Comparison of ENCODE assay signal across 28 cellular contexts in genomic region chr13:108276060-108276459, GRCh38. TPM values are rescaled to one million over a fixed set of nuclear protein-coding genes. Genes with fewer than 3 reads are reported as not detected.
A peak's percentile ranks its signal among the peaks of the same experiment; 100 is the strongest.
DNase-seq lines count a peak whose midpoint lies in the region; ATAC-seq and TF ChIP-seq lines count a peak whose summit lies in the region.
"Had no signal": no experiment of that assay in that cellular context is flagged by ENCODE, and none has a peak within 500 bp of the region (broad histone marks: within the 10 kb centered on the region; RNA-seq: fewer than 3 reads in every experiment).

No MANE protein-coding gene starts in this region.

- ATAC-seq in Right ventricle myocardium inferior (peak; percentile 97), aorta (ENCODE audit: low FRiP score) (peak; percentile 85), GM21825 (IDR thresholded peaks at IDR 0.05; ENCODE audit: unreplicated experiment) (no peak)

- no peak overlapping the region for H3K27ac Mint-ChIP-seq in glutamatergic neuron (ENCODE audit: unreplicated experiment)
- H3K27ac Mint-ChIP-seq: stimulated activated naive CD8-positive, alpha-beta T cell treated with anti-CD3 and anti-CD28 coated beads, Interleukin-15, Interleukin-2, amounts not matched to agents 100 ng/mL and 50 ng/mL, for 24 hours had no signal

- no peaks in the 10 kb centered on the region for H3K4me1 Mint-ChIP-seq in glutamatergic neuron (ENCODE audit: low read depth, unreplicated experiment)

- TF ChIP-seq EP300 in ovary (IDR thresholded peaks at IDR 0.05), result no peak

- no peak overlapping the region for H3K4me3 Mint-ChIP-seq in glutamatergic neuron (ENCODE audit: unreplicated experiment)
- H3K4me3 Mint-ChIP-seq: naive B cell; stimulated activated naive CD8-positive, alpha-beta T cell treated with anti-CD3 and anti-CD28 coated beads, Interleukin-15, Interleukin-2, amounts not matched to agents 100 ng/mL and 50 ng/mL, for 24 hours had no signal

- DNase-seq in Right ventricle myocardium inferior (ENCODE audit: missing footprints) (peak; percentile 77), right atrium auricular region (ENCODE audit: low spot score) (no peak), left ventricle myocardium inferior (peak; percentile 62), ovary (peak; percentile 12 to 61 (median 33)), aorta (peak in 1 of 2 donors; percentile 66), glutamatergic neuron (no peak)
- no peak for DNase-seq in effector CD8-positive, alpha-beta T cell (lab: John Stamatoyannopoulos, UW)
- DNase-seq: activated CD4-positive, alpha-beta T cell treated with anti-CD3 and anti-CD28 coated beads, Interleukin-2, amount 50 U/mL, for 1 hour; activated gamma-delta T cell; DMS79 treated with DMSO at 0.1 percent for 48 hours; erythroblast; head of caudate nucleus; mammary epithelial cell; naive B cell; NCI-H187; PC-9; stimulated activated CD4-positive, alpha-beta T cell treated with anti-CD3 and anti-CD28 coated beads, Interleukin-2, amount 100 ng/mL, for 48 hours; T-helper 2 cell; WERI-Rb-1 had no signal

- TF ChIP-seq POLR2A in ovary (IDR thresholded peaks at IDR 0.05), result no peak

- 17 to 24% (median 21%) methylated on average over 6 of the region's 6 CpGs for WGBS in ovary, 3 donors
- 43 to 47% methylated on average over 6 of the region's 6 CpGs for WGBS in aorta, 2 donors

- H3K4me3 ChIP-seq in right atrium auricular region (no peak overlapping the region), left ventricle myocardium inferior (no peak overlapping the region), ovary (no peak overlapping the region), aorta (ENCODE audit: low read length in 2 of 2) (no peak overlapping the region)
- H3K4me3 ChIP-seq: cardiac muscle cell, PC-9, SJSA1, skin epidermis, upper lobe of left lung had no signal

- H3K27me3 ChIP-seq in right atrium auricular region, result no peaks in the 10 kb centered on the region
- no peaks in the 10 kb centered on the region for H3K27me3 ChIP-seq in left ventricle myocardium inferior (ENCODE audit: low read depth)
- H3K27me3 ChIP-seq in ovary, result no peaks in the 10 kb centered on the region
- no peaks in the 10 kb centered on the region for H3K27me3 ChIP-seq in aorta (ENCODE audit: control insufficient read depth in 1 of 2, insufficient read depth in 2 of 2, low read length in 1 of 2)
- H3K27me3 ChIP-seq: cardiac muscle cell, SJSA1, upper lobe of left lung had no signal

- H3K9me3 Mint-ChIP-seq in glutamatergic neuron (ENCODE audit: unreplicated experiment), result peaks cover 2% of the 10 kb centered on the region
- H3K9me3 Mint-ChIP-seq: naive B cell; stimulated activated naive CD8-positive, alpha-beta T cell treated with anti-CD3 and anti-CD28 coated beads, Interleukin-15, Interleukin-2, amounts not matched to agents 100 ng/mL and 50 ng/mL, for 24 hours had no signal

- H3K9me3 ChIP-seq in right atrium auricular region (no peaks in the 10 kb centered on the region), left ventricle myocardium inferior (replicated peaks) (no peaks in the 10 kb centered on the region), ovary (no peaks in the 10 kb centered on the region), aorta (ENCODE audit: control insufficient read depth, low read length) (no peaks in the 10 kb centered on the region)
- H3K9me3 ChIP-seq: SJSA1, upper lobe of left lung had no signal

- no peaks in the 10 kb centered on the region for H3K27me3 Mint-ChIP-seq in glutamatergic neuron (ENCODE audit: unreplicated experiment)
- H3K27me3 Mint-ChIP-seq: stimulated activated naive CD8-positive, alpha-beta T cell treated with anti-CD3 and anti-CD28 coated beads, Interleukin-15, Interleukin-2, amounts not matched to agents 100 ng/mL and 50 ng/mL, for 24 hours had no signal

- H3K36me3 ChIP-seq in right atrium auricular region (no peaks in the 10 kb centered on the region), left ventricle myocardium inferior (no peaks in the 10 kb centered on the region), ovary (no peaks in the 10 kb centered on the region), aorta (ENCODE audit: control insufficient read depth in 1 of 2, insufficient read depth in 2 of 2, low read length in 1 of 2) (no peaks in the 10 kb centered on the region)
- H3K36me3 ChIP-seq: cardiac muscle cell, SJSA1, upper lobe of left lung, WERI-Rb-1 had no signal

- intact Hi-C loops in Right ventricle myocardium inferior (cut with DNase I), result no loop called here
- intact Hi-C loops in left ventricle myocardium inferior (cut with micrococcal nuclease), result no loop called here
- intact Hi-C loops in ovary (cut with DNase I), result no loop called here
- intact Hi-C loops in aorta (cut with DNase I), result no loop called here

- H3K27ac ChIP-seq in right atrium auricular region, result no peak overlapping the region
- peak overlapping the region; percentile 52 for H3K27ac ChIP-seq in left ventricle myocardium inferior (replicated peaks)
- no peak overlapping the region for H3K27ac ChIP-seq in ovary
- H3K27ac ChIP-seq in aorta (ENCODE audit: low read depth in 1 of 2, low read length in 2 of 2), result no peak overlapping the region
- H3K27ac ChIP-seq: 22Rv1, cardiac muscle cell, KMS-11, PC-9, SJSA1, skin epidermis, upper lobe of left lung, WERI-Rb-1 had no signal

- H3K4me1 ChIP-seq in right atrium auricular region (no peaks in the 10 kb centered on the region), left ventricle myocardium inferior (no peaks in the 10 kb centered on the region), ovary (ENCODE audit: insufficient read depth) (peaks cover 2% of the 10 kb centered on the region), aorta (ENCODE audit: control insufficient read depth in 1 of 2, insufficient read depth in 2 of 2, low read length in 2 of 2) (no peaks in the 10 kb centered on the region)
- H3K4me1 ChIP-seq: SJSA1 had no signal

- no peaks in the 10 kb centered on the region for H3K36me3 Mint-ChIP-seq in glutamatergic neuron (ENCODE audit: unreplicated experiment)

- no peak for TF ChIP-seq CTCF in right atrium auricular region (IDR thresholded peaks at IDR 0.05)
- no peak for TF ChIP-seq CTCF in left ventricle myocardium inferior (IDR thresholded peaks at IDR 0.05; ENCODE audit: borderline replicate concordance)
- no peak for TF ChIP-seq CTCF in ovary (IDR thresholded peaks at IDR 0.05)
- no peak for TF ChIP-seq CTCF in glutamatergic neuron (IDR thresholded peaks at IDR 0.05; ENCODE audit: partially characterized antibody, unreplicated experiment)

RNA-seq across cellular contexts. Expression of gene TNFSF13B, which starts 6.5 kb away (rescaled TPM):
- total RNA-seq in Right ventricle myocardium inferior (2.1 TPM), right atrium auricular region (1 to 10 TPM in 1 of 2 donors, under 1 TPM in 1; 0.26 to 1.4 TPM), left ventricle myocardium inferior (1.7 TPM), ovary (1 to 10 TPM in 5 of 7 donors, under 1 TPM in 2; 0.88 to 3.4 (median 1.5) TPM), aorta (10 to 100 TPM in 1 of 2 donors, 1 to 10 TPM in 1; 8.5 to 25.7 TPM), glutamatergic neuron (ENCODE audit: unreplicated experiment) (0.47 TPM)
- polyA plus RNA-seq in ovary (1 to 10 TPM; 1.9 to 5.9 TPM), aorta (10 to 100 TPM in 1 of 2 donors, 1 to 10 TPM in 1; 1.3 to 15.4 TPM)
- total RNA-seq: H1 had no signal
- polyA plus RNA-seq: H1 had no signal

RNA-seq across cellular contexts. Expression of gene ABHD13, which starts 57.9 kb away (rescaled TPM):
- 4.9 TPM for total RNA-seq in Right ventricle myocardium inferior
- total RNA-seq in right atrium auricular region, result 1 to 10 TPM; 5.9 TPM
- total RNA-seq in left ventricle myocardium inferior, result 5.1 TPM
- total RNA-seq in ovary, result 10 to 100 TPM in 1 of 7 donors, 1 to 10 TPM in 6; 7.2 to 13.7 (median 9.4) TPM
- polyA plus RNA-seq in ovary, result 1 to 10 TPM; 6.0 to 6.3 TPM
- total RNA-seq in aorta, result 10 to 100 TPM; 11.1 to 11.5 TPM
- 1 to 10 TPM; 4.0 to 6.4 TPM for polyA plus RNA-seq in aorta
- total RNA-seq in glutamatergic neuron (ENCODE audit: unreplicated experiment), result 8.7 TPM

Comparison
In these comparisons a context has a peak if more than half of its experiments do, and no peak if none do; other contexts are left out.
1. DNase-seq: peak in Right ventricle myocardium inferior (single experiment), left ventricle myocardium inferior (single experiment) and ovary (5 of 5); none in right atrium auricular region (single experiment), effector CD8-positive, alpha-beta T cell (single experiment) and glutamatergic neuron (single experiment).